Comparison of ENCODE assay signal across 1 cellular context in the genomic region with DNA sequence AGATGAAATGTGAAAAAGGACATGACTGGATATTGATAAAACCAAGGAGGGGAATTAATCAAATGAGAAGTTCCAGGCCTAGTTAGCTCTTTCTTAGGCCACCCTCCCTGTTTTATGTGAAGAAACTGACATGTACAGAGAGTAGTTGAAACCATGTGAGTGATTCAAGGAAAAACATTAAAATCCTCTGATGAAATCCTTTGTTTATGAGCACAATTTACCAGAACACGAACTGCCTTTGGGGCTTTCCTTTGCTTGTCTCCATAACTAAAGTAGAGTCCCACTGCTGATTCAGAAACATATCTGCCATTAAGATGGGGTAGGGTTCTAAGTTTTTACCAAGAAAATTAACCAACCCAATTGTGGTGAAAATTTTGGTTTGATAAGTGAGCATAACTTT.
TF ChIP-seq lines count a peak whose summit lies in the region.

No MANE protein-coding gene starts in this region.

TF ChIP-seq in H1, 55 proteins besides CTCF, POLR2A, EP300 and RAD21:
- TF ChIP-seq RBBP5 (IDR thresholded peaks at IDR 0.05; ENCODE audit: borderline replicate concordance, low read depth, low read length) (no peak), USF2 (IDR thresholded peaks at IDR 0.05; ENCODE audit: low read length) (no peak), HDAC2 (IDR thresholded peaks at IDR 0.05; ENCODE audit: borderline replicate concordance in 1 of 2, low read depth in 2 of 2, low read length in 2 of 2) (no peak), CBX8 (IDR thresholded peaks at IDR 0.05; ENCODE audit: borderline replicate concordance, low read depth, low read length) (no peak), FOSL1 (IDR thresholded peaks at IDR 0.05; ENCODE audit: insufficient read depth, low read depth, low read length) (no peak), TAF7 (optimal IDR thresholded peaks at IDR 0.05; ENCODE audit: borderline replicate concordance, low read depth, low read length) (no peak), CHD1 (IDR thresholded peaks at IDR 0.05; ENCODE audit: low read depth, low read length) (no peak), RXRA (IDR thresholded peaks at IDR 0.05; ENCODE audit: insufficient read depth, low read depth, low read length) (no peak), JUN (IDR thresholded peaks at IDR 0.05; ENCODE audit: low read depth, low read length) (no peak), ATF3 (IDR thresholded peaks at IDR 0.05; ENCODE audit: insufficient read depth, low read depth, low read length) (no peak), KDM1A (IDR thresholded peaks at IDR 0.05; ENCODE audit: borderline replicate concordance, low read length) (no peak), KDM5A (IDR thresholded peaks at IDR 0.05; ENCODE audit: low read length) (no peak), PHF8 (conservative IDR thresholded peaks at IDR 0.05; ENCODE audit: low read depth, low read length) (no peak), KDM4A (IDR thresholded peaks at IDR 0.05; ENCODE audit: low read depth, low read length, severe bottlenecking) (no peak), CTBP2 (IDR thresholded peaks at IDR 0.05; ENCODE audit: borderline replicate concordance, insufficient read depth, insufficient read length, low read length) (no peak), POU5F1 (IDR thresholded peaks at IDR 0.05; ENCODE audit: low read depth, low read length) (no peak), BACH1 (IDR thresholded peaks at IDR 0.05; ENCODE audit: low read length) (no peak), SP4 (IDR thresholded peaks at IDR 0.05; ENCODE audit: low read length) (no peak), HDAC6 (IDR thresholded peaks at IDR 0.05; ENCODE audit: low read depth, low read length) (no peak)
